ENCODE assay signal across 1 cellular context in genomic region chr5:109645591-109646236, GRCh38.
TF ChIP-seq lines count a peak whose summit lies in the region.

No MANE protein-coding gene starts in this region.

TF ChIP-seq in K562, 482 proteins besides CTCF, POLR2A, EP300 and RAD21 (continued from another document):
- TF ChIP-seq NCOR1 (IDR thresholded peaks at IDR 0.05) = no peak
- no peak for TF ChIP-seq SRSF7 (optimal IDR thresholded peaks at IDR 0.05; ENCODE audit: low read depth, low read length)
- no peak for TF ChIP-seq ZNF778 (CRISPR knock-in tag; IDR thresholded peaks at IDR 0.05)
- TF ChIP-seq ZNF12 (CRISPR knock-in tag; IDR thresholded peaks at IDR 0.05) = no peak
- TF ChIP-seq, protein P1, sequence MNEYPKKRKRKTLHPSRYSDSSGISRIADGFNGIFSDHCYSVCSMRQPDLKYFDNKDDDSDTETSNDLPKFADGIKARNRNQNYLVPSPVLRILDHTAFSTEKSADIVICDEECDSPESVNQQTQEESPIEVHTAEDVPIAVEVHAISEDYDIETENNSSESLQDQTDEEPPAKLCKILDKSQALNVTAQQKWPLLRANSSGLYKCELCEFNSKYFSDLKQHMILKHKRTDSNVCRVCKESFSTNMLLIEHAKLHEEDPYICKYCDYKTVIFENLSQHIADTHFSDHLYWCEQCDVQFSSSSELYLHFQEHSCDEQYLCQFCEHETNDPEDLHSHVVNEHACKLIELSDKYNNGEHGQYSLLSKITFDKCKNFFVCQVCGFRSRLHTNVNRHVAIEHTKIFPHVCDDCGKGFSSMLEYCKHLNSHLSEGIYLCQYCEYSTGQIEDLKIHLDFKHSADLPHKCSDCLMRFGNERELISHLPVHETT (CRISPR knock-in tag; conservative IDR thresholded peaks at IDR 0.05 in 1 of 2, IDR thresholded peaks at IDR 0.05 in 1 of 2) = 0 out of 4 replicates have a peak, but pooled peaks of 1 of the 2 experiments have one; percentile 37
- TF ChIP-seq SMARCA5 (IDR thresholded peaks at IDR 0.05) = no peak
- TF ChIP-seq PHTF2 (CRISPR knock-in tag; IDR thresholded peaks at IDR 0.05) = no peak
- TF ChIP-seq SIX5 (IDR thresholded peaks at IDR 0.05; ENCODE audit: borderline replicate concordance in 1 of 2, insufficient read depth in 1 of 2, low read depth in 1 of 2, low read length in 2 of 2) = no peak
- TF ChIP-seq PKNOX1 (IDR thresholded peaks at IDR 0.05) = peak; percentile 42; the same call in 1 of the 2 replicates
- no peak for TF ChIP-seq MTA3 (IDR thresholded peaks at IDR 0.05; ENCODE audit: borderline replicate concordance)
- TF ChIP-seq ZNF830 (CRISPR knock-in tag; IDR thresholded peaks at IDR 0.05) = no peak
